13 cellular contexts compared by ENCODE assay signal in genomic region chr19:35327642-35328041, GRCh38. TPM values are rescaled to one million over a fixed set of nuclear protein-coding genes. Genes with fewer than 3 reads are reported as not detected.
DNase-seq lines count a peak whose midpoint lies in the region; ATAC-seq, FAIRE-seq and TF ChIP-seq lines count a peak whose summit lies in the region.
"Had no signal": no experiment of that assay in that cellular context is flagged by ENCODE, and none has a peak within 500 bp of the region (broad histone marks: within the 10 kb centered on the region; RNA-seq: fewer than 3 reads in every experiment).

No MANE protein-coding gene starts in this region.

- FAIRE-seq in GM19239 (lab: Jason Lieb, UNC) (peak; percentile 47), HepG2 (lab: Jason Lieb, UNC) (peak; percentile 18)
- FAIRE-seq: endothelial cell of umbilical vein had no signal

- intact Hi-C loops in Calu3 (cut with micrococcal nuclease; ENCODE audit: unreplicated experiment), result no loop called here
- intact Hi-C loops in HepG2 (cut with micrococcal nuclease; ENCODE audit: unreplicated experiment), result no loop called here

- H3K9ac ChIP-seq in HepG2 (ENCODE audit: insufficient read depth, low read depth, low read length), result no peak overlapping the region

- H3K4me1 ChIP-seq in HepG2 (ENCODE audit: insufficient read depth, low read length), result peaks cover 24% of the 10 kb centered on the region
- H3K4me1 ChIP-seq: vagina had no signal

- H3K4me2 ChIP-seq in HepG2 (ENCODE audit: low read depth, low read length), result no peak overlapping the region

- no peaks in the 10 kb centered on the region for H4K20me1 ChIP-seq in HepG2 (ENCODE audit: insufficient read depth, low read length)

- no peak overlapping the region for H2AFZ ChIP-seq in HepG2 (ENCODE audit: low read length)

- H3K27me3 Mint-ChIP-seq in Calu3 (ENCODE audit: unreplicated experiment), result no peaks in the 10 kb centered on the region

- no peaks in the 10 kb centered on the region for H3K36me3 Mint-ChIP-seq in Calu3 (ENCODE audit: insufficient read depth, unreplicated experiment)

- DNase-seq in Calu3 (no peak), GM19239 (ENCODE audit: insufficient read length, low spot score) (no peak), HepG2 (ENCODE audit: low spot score) (peak; percentile 31), H4 (ENCODE audit: low spot score) (no peak), G401 (ENCODE audit: low spot score) (no peak), NCI-H1105 treated with DMSO at 0.1 percent for 48 hours (lab: John Stamatoyannopoulos, UW) (no peak)
- DNase-seq: activated T-cell treated with anti-CD3 and anti-CD28 coated beads for 4 hours, DMS79 treated with DMSO at 0.1 percent for 48 hours, T1000 had no signal

- peak; percentile 38; the same call in 1 of the 2 replicates for TF ChIP-seq RAD21 in HepG2 (CRISPR knock-in tag; IDR thresholded peaks at IDR 0.05)

- no peaks in the 10 kb centered on the region for H3K36me3 ChIP-seq in HepG2 (replicated peaks in 1 of 2; ENCODE audit: control insufficient read depth in 1 of 2, insufficient read depth in 2 of 2, low read length in 2 of 2)
- H3K36me3 ChIP-seq: vagina had no signal

- no peak overlapping the region for H3K4me3 ChIP-seq in HepG2 (replicated peaks in 1 of 3; ENCODE audit: insufficient read depth in 1 of 3, low read depth in 2 of 3, low read length in 3 of 3)
- H3K4me3 ChIP-seq: vagina had no signal

- no peaks in the 10 kb centered on the region for H3K27me3 ChIP-seq in HepG2 (ENCODE audit: control insufficient read depth in 1 of 2, insufficient read depth in 2 of 2, low read length in 2 of 2)
- H3K27me3 ChIP-seq: vagina had no signal

- H3K27ac Mint-ChIP-seq in Calu3 (ENCODE audit: unreplicated experiment), result no peak overlapping the region

- POLR2A ChIA-PET in HepG2 (lab: Yijun Ruan, JAX), result no interaction called here

- H3K79me2 ChIP-seq in HepG2 (ENCODE audit: insufficient read depth, low read length), result no peaks in the 10 kb centered on the region

- no peaks in the 10 kb centered on the region for H3K9me3 ChIP-seq in HepG2 (ENCODE audit: low read length)
- H3K9me3 ChIP-seq: vagina had no signal

- ATAC-seq in SK-N-SH treated with all-trans-retinoic acid at 6 μM for 48 hours, result peak; percentile 64; the same call in 2 of the 3 replicates
- ATAC-seq in HepG2, result peak; percentile 74
- ATAC-seq in GM19395 (IDR thresholded peaks at IDR 0.05; ENCODE audit: unreplicated experiment), result no peak

- TF ChIP-seq EP300 in HepG2 (IDR thresholded peaks at IDR 0.05; ENCODE audit: low read depth in 2 of 2, low read length in 2 of 2) (no peak), HepG2 (CRISPR knock-in tag; IDR thresholded peaks at IDR 0.05; ENCODE audit: borderline replicate concordance) (no peak)

- H3K9me3 Mint-ChIP-seq in Calu3 (ENCODE audit: low read depth, unreplicated experiment), result no peaks in the 10 kb centered on the region

- no peak for TF ChIP-seq POLR2A in HepG2 (IDR thresholded peaks at IDR 0.05; ENCODE audit: insufficient read depth in 1 of 2, low read depth in 2 of 2, low read length in 2 of 2)

- WGBS in HepG2 (ENCODE audit: low lambda C conversion rate), result 65% methylated on average over 4 of the region's 4 CpGs

- TF ChIP-seq CTCF in Calu3 (IDR thresholded peaks at IDR 0.05; ENCODE audit: unreplicated experiment) (peak; percentile 41), HepG2 (CRISPR knock-in tag; IDR thresholded peaks at IDR 0.05) (peak; percentile 55)

- H3K4me1 Mint-ChIP-seq in Calu3 (ENCODE audit: low read depth, unreplicated experiment), result peaks cover 11% of the 10 kb centered on the region

- no TSS peak for BruUV-seq in Calu3 (replicated peaks; lab: Mats Ljungman, UMichigan)
- no TSS peak for BruUV-seq in HepG2 (replicated peaks; lab: Mats Ljungman, UMichigan)

- in situ Hi-C loops in HepG2 (cut with HindIII; ENCODE audit: extremely low pct_ligation_motif_present, low pct_unique_long_range_greater_than_20kb), result no loop called here
- in situ Hi-C loops in G401 (cut with HindIII; ENCODE audit: low sequenced_read_pairs), result no loop called here

- CTCF ChIA-PET in Calu3 (lab: Charles Lee), result interaction anchor here (0.6 to 1.1 kb wide), 2 partner anchors 8 to 143 kb away, joined by 3 to 4 read pairs; no protein-coding TSS in a partner anchor
- CTCF ChIA-PET in HepG2 (lab: Yijun Ruan, JAX; ENCODE audit: low intra/inter-chr PET ratio, low total read pairs), result interaction anchor here (1.3 kb wide), 1 partner anchor 59 kb away, joined by 4 read pairs; the partner anchor contains the start of gene USF2

- no peak overlapping the region for H3K27ac ChIP-seq in HepG2 (ENCODE audit: extremely low read length, insufficient read depth, low read length)
- H3K27ac ChIP-seq: vagina had no signal

- no peak overlapping the region for H3K4me3 Mint-ChIP-seq in Calu3 (ENCODE audit: low read depth, unreplicated experiment)

RNA-seq across cellular contexts. Expression of gene CD22, which starts 1.3 kb away (rescaled TPM):
- 5.9 and 7.6 TPM in 2 replicates for total RNA-seq in Calu3 (2022)
- total RNA-seq in HepG2 (2016; rRNA removed; fragmentation: Illumina TruSeq; extraction: Trizol), result 0.49 and 0.71 TPM in 2 replicates
- 0.53 and 1.0 TPM in 2 replicates for total RNA-seq in HepG2 (2016; cell fraction: cytosol; rRNA removed; fragmentation: Illumina TruSeq; extraction: Trizol; ENCODE audit: low read depth)
- total RNA-seq in HepG2 (2016; cell fraction: insoluble cytoplasmic fraction; rRNA removed; fragmentation: Illumina TruSeq; extraction: Trizol), result 0.40 and 0.97 TPM in 2 replicates
- 0.62 and 0.93 TPM in 2 replicates for total RNA-seq in HepG2 (2016; cell fraction: membrane; rRNA removed; fragmentation: Illumina TruSeq; extraction: Trizol)
- total RNA-seq in HepG2 (2016; cell fraction: nucleus; rRNA removed; fragmentation: Illumina TruSeq; extraction: Trizol), result 2.8 and 3.5 TPM in 2 replicates
- 0.98 and 1.7 TPM in 2 replicates for polyA plus RNA-seq in HepG2 (2011; rRNA removed)
- polyA plus RNA-seq in HepG2 (2011; cell fraction: cytosol; rRNA removed), result 0.49 and 0.85 TPM in 2 replicates
- polyA plus RNA-seq in HepG2 (2011; cell fraction: nucleus; rRNA removed), result 1.8 and 2.5 TPM in 2 replicates
- 0.66 and 0.72 TPM in 2 replicates for polyA plus RNA-seq in HepG2 (2012)
- polyA plus RNA-seq in HepG2 (2016; cell fraction: cytosol; fragmentation: Illumina TruSeq; extraction: Trizol; ENCODE audit: low read depth), result 0.19 and 0.31 TPM in 2 replicates
- polyA plus RNA-seq in HepG2 (2016; cell fraction: insoluble cytoplasmic fraction; fragmentation: Illumina TruSeq; extraction: Trizol; ENCODE audit: low read depth), result 0.82 and 1.2 TPM in 2 replicates
- polyA plus RNA-seq in HepG2 (2016; cell fraction: membrane; fragmentation: Illumina TruSeq; extraction: Trizol; ENCODE audit: low read depth), result 0.36 and 0.50 TPM in 2 replicates
- polyA plus RNA-seq in HepG2 (2016; cell fraction: nucleus; fragmentation: Illumina TruSeq; extraction: Trizol; ENCODE audit: insufficient read depth, low read depth), result 3.9 and 6.0 TPM in 2 replicates
- 1.6 and 2.4 TPM in 2 replicates for polyA minus RNA-seq in HepG2 (2011; rRNA and poly(A)+ RNA removed; ENCODE audit: low replicate concordance)
- 1.5 TPM in 1 of 2 replicates, not detected in the other for polyA minus RNA-seq in HepG2 (2011; cell fraction: cytosol; rRNA and poly(A)+ RNA removed)
- 0.64 and 0.99 TPM in 2 replicates for polyA minus RNA-seq in HepG2 (2011; cell fraction: nucleus; rRNA and poly(A)+ RNA removed)
- total RNA-seq in H4 (2014; rRNA removed; shearing (Covaris generic)), result 1.9 and 6.1 TPM in 2 replicates
- not detected in 2 replicates for total RNA-seq in G401 (2014; rRNA removed; shearing (Covaris generic))
- total RNA-seq: endothelial cell of umbilical vein had no signal
- polyA plus RNA-seq: endothelial cell of umbilical vein had no signal

RNA-seq across cellular contexts. Expression of gene FFAR1, which starts 20.1 kb away (rescaled TPM):
- not detected in 2 replicates for total RNA-seq in Calu3 (2022)
- not detected in 2 replicates for total RNA-seq in HepG2 (2016; rRNA removed; fragmentation: Illumina TruSeq; extraction: Trizol)
- 0.09 TPM in 1 of 2 replicates, not detected in the other for total RNA-seq in HepG2 (2016; cell fraction: cytosol; rRNA removed; fragmentation: Illumina TruSeq; extraction: Trizol; ENCODE audit: low read depth)
- total RNA-seq in HepG2 (2016; cell fraction: insoluble cytoplasmic fraction; rRNA removed; fragmentation: Illumina TruSeq; extraction: Trizol), result not detected in 2 replicates
- total RNA-seq in HepG2 (2016; cell fraction: membrane; rRNA removed; fragmentation: Illumina TruSeq; extraction: Trizol), result not detected in 2 replicates
- not detected in 2 replicates for total RNA-seq in HepG2 (2016; cell fraction: nucleus; rRNA removed; fragmentation: Illumina TruSeq; extraction: Trizol)
- not detected in 2 replicates for polyA plus RNA-seq in HepG2 (2011; rRNA removed)
- not detected in 2 replicates for polyA plus RNA-seq in HepG2 (2011; cell fraction: cytosol; rRNA removed)
- not detected in 2 replicates for polyA plus RNA-seq in HepG2 (2011; cell fraction: nucleus; rRNA removed)
- polyA plus RNA-seq in HepG2 (2012), result not detected in 2 replicates
- polyA plus RNA-seq in HepG2 (2016; cell fraction: cytosol; fragmentation: Illumina TruSeq; extraction: Trizol; ENCODE audit: low read depth), result not detected in 2 replicates
- not detected in 2 replicates for polyA plus RNA-seq in HepG2 (2016; cell fraction: insoluble cytoplasmic fraction; fragmentation: Illumina TruSeq; extraction: Trizol; ENCODE audit: low read depth)
- polyA plus RNA-seq in HepG2 (2016; cell fraction: membrane; fragmentation: Illumina TruSeq; extraction: Trizol; ENCODE audit: low read depth), result not detected in 2 replicates
- not detected in 2 replicates for polyA plus RNA-seq in HepG2 (2016; cell fraction: nucleus; fragmentation: Illumina TruSeq; extraction: Trizol; ENCODE audit: insufficient read depth, low read depth)
- polyA minus RNA-seq in HepG2 (2011; rRNA and poly(A)+ RNA removed; ENCODE audit: low replicate concordance), result not detected in 2 replicates
- polyA minus RNA-seq in HepG2 (2011; cell fraction: cytosol; rRNA and poly(A)+ RNA removed), result not detected in 2 replicates
- not detected in 2 replicates for polyA minus RNA-seq in HepG2 (2011; cell fraction: nucleus; rRNA and poly(A)+ RNA removed)
- not detected in 2 replicates for total RNA-seq in H4 (2014; rRNA removed; shearing (Covaris generic))
- not detected in 2 replicates for total RNA-seq in G401 (2014; rRNA removed; shearing (Covaris generic))
- total RNA-seq: endothelial cell of umbilical vein, vagina had no signal
- polyA plus RNA-seq: endothelial cell of umbilical vein had no signal

RNA-seq across cellular contexts. Expression of gene FFAR3, which starts 30.6 kb away (rescaled TPM):
- total RNA-seq in Calu3 (2022) (not detected in 2 replicates), HepG2 (2016; rRNA removed; fragmentation: Illumina TruSeq; extraction: Trizol) (not detected in 2 replicates)
- not detected in 2 replicates for total RNA-seq in HepG2 (2016; cell fraction: cytosol; rRNA removed; fragmentation: Illumina TruSeq; extraction: Trizol; ENCODE audit: low read depth)
- total RNA-seq in HepG2 (2016; cell fraction: insoluble cytoplasmic fraction; rRNA removed; fragmentation: Illumina TruSeq; extraction: Trizol), result not detected in 2 replicates
- total RNA-seq in HepG2 (2016; cell fraction: membrane; rRNA removed; fragmentation: Illumina TruSeq; extraction: Trizol), result not detected in 2 replicates
- total RNA-seq in HepG2 (2016; cell fraction: nucleus; rRNA removed; fragmentation: Illumina TruSeq; extraction: Trizol), result not detected in 2 replicates
- polyA plus RNA-seq in HepG2 (2011; rRNA removed), result not detected in 2 replicates
- not detected in 2 replicates for polyA plus RNA-seq in HepG2 (2011; cell fraction: cytosol; rRNA removed)
- polyA plus RNA-seq in HepG2 (2011; cell fraction: nucleus; rRNA removed), result not detected in 2 replicates
- polyA plus RNA-seq in HepG2 (2012), result not detected in 2 replicates
- polyA plus RNA-seq in HepG2 (2016; cell fraction: cytosol; fragmentation: Illumina TruSeq; extraction: Trizol; ENCODE audit: low read depth), result not detected in 2 replicates
- polyA plus RNA-seq in HepG2 (2016; cell fraction: insoluble cytoplasmic fraction; fragmentation: Illumina TruSeq; extraction: Trizol; ENCODE audit: low read depth), result not detected in 2 replicates
- polyA plus RNA-seq in HepG2 (2016; cell fraction: membrane; fragmentation: Illumina TruSeq; extraction: Trizol; ENCODE audit: low read depth), result not detected in 2 replicates
- polyA plus RNA-seq in HepG2 (2016; cell fraction: nucleus; fragmentation: Illumina TruSeq; extraction: Trizol; ENCODE audit: insufficient read depth, low read depth), result not detected in 2 replicates
- polyA minus RNA-seq in HepG2 (2011; rRNA and poly(A)+ RNA removed; ENCODE audit: low replicate concordance), result not detected in 2 replicates
- not detected in 2 replicates for polyA minus RNA-seq in HepG2 (2011; cell fraction: cytosol; rRNA and poly(A)+ RNA removed)
- polyA minus RNA-seq in HepG2 (2011; cell fraction: nucleus; rRNA and poly(A)+ RNA removed), result not detected in 2 replicates
- 0.21 TPM in 1 of 2 replicates, not detected in the other for total RNA-seq in H4 (2014; rRNA removed; shearing (Covaris generic))
- not detected in 2 replicates for total RNA-seq in G401 (2014; rRNA removed; shearing (Covaris generic))
- total RNA-seq: endothelial cell of umbilical vein, vagina had no signal
- polyA plus RNA-seq: endothelial cell of umbilical vein had no signal

RNA-seq across cellular contexts. Expression of gene MAG, which starts 35.7 kb away (rescaled TPM):
- total RNA-seq in Calu3 (2022) (not detected in 2 replicates), HepG2 (2016; rRNA removed; fragmentation: Illumina TruSeq; extraction: Trizol) (0.80 and 1.3 TPM in 2 replicates)
- total RNA-seq in HepG2 (2016; cell fraction: cytosol; rRNA removed; fragmentation: Illumina TruSeq; extraction: Trizol; ENCODE audit: low read depth), result 0.26 and 0.71 TPM in 2 replicates
- total RNA-seq in HepG2 (2016; cell fraction: insoluble cytoplasmic fraction; rRNA removed; fragmentation: Illumina TruSeq; extraction: Trizol), result 0.56 and 0.87 TPM in 2 replicates
- total RNA-seq in HepG2 (2016; cell fraction: membrane; rRNA removed; fragmentation: Illumina TruSeq; extraction: Trizol), result 0.59 and 1.5 TPM in 2 replicates
- 1.6 and 2.6 TPM in 2 replicates for total RNA-seq in HepG2 (2016; cell fraction: nucleus; rRNA removed; fragmentation: Illumina TruSeq; extraction: Trizol)
- 0.17 and 0.20 TPM in 2 replicates for polyA plus RNA-seq in HepG2 (2011; rRNA removed)
- polyA plus RNA-seq in HepG2 (2011; cell fraction: cytosol; rRNA removed), result 0.13 and 0.27 TPM in 2 replicates
- 0.40 and 0.93 TPM in 2 replicates for polyA plus RNA-seq in HepG2 (2011; cell fraction: nucleus; rRNA removed)
- polyA plus RNA-seq in HepG2 (2012), result not detected in 2 replicates
- polyA plus RNA-seq in HepG2 (2016; cell fraction: cytosol; fragmentation: Illumina TruSeq; extraction: Trizol; ENCODE audit: low read depth), result 0.70 TPM in 2 replicates
- 0.38 and 1.3 TPM in 2 replicates for polyA plus RNA-seq in HepG2 (2016; cell fraction: insoluble cytoplasmic fraction; fragmentation: Illumina TruSeq; extraction: Trizol; ENCODE audit: low read depth)
- 0.24 and 0.97 TPM in 2 replicates for polyA plus RNA-seq in HepG2 (2016; cell fraction: membrane; fragmentation: Illumina TruSeq; extraction: Trizol; ENCODE audit: low read depth)
- polyA plus RNA-seq in HepG2 (2016; cell fraction: nucleus; fragmentation: Illumina TruSeq; extraction: Trizol; ENCODE audit: insufficient read depth, low read depth), result 0.82 and 1.5 TPM in 2 replicates
- not detected in 2 replicates for polyA minus RNA-seq in HepG2 (2011; rRNA and poly(A)+ RNA removed; ENCODE audit: low replicate concordance)
- not detected in 2 replicates for polyA minus RNA-seq in HepG2 (2011; cell fraction: cytosol; rRNA and poly(A)+ RNA removed)
- 0.64 and 0.75 TPM in 2 replicates for polyA minus RNA-seq in HepG2 (2011; cell fraction: nucleus; rRNA and poly(A)+ RNA removed)
- 0.43 TPM in 1 of 2 replicates, not detected in the other for total RNA-seq in H4 (2014; rRNA removed; shearing (Covaris generic))
- total RNA-seq in G401 (2014; rRNA removed; shearing (Covaris generic)), result not detected in 2 replicates
- total RNA-seq: endothelial cell of umbilical vein, vagina had no signal
- polyA plus RNA-seq: endothelial cell of umbilical vein had no signal

RNA-seq across cellular contexts. Expression of gene GPR42, which starts 43.2 kb away (rescaled TPM):
- total RNA-seq in Calu3 (2022) (not detected in 2 replicates), HepG2 (2016; rRNA removed; fragmentation: Illumina TruSeq; extraction: Trizol) (not detected in 2 replicates)
- total RNA-seq in HepG2 (2016; cell fraction: cytosol; rRNA removed; fragmentation: Illumina TruSeq; extraction: Trizol; ENCODE audit: low read depth), result not detected in 2 replicates
- not detected in 2 replicates for total RNA-seq in HepG2 (2016; cell fraction: insoluble cytoplasmic fraction; rRNA removed; fragmentation: Illumina TruSeq; extraction: Trizol)
- not detected in 2 replicates for total RNA-seq in HepG2 (2016; cell fraction: membrane; rRNA removed; fragmentation: Illumina TruSeq; extraction: Trizol)
- total RNA-seq in HepG2 (2016; cell fraction: nucleus; rRNA removed; fragmentation: Illumina TruSeq; extraction: Trizol), result not detected in 2 replicates
- not detected in 2 replicates for polyA plus RNA-seq in HepG2 (2011; rRNA removed)
- not detected in 2 replicates for polyA plus RNA-seq in HepG2 (2011; cell fraction: cytosol; rRNA removed)
- not detected in 2 replicates for polyA plus RNA-seq in HepG2 (2011; cell fraction: nucleus; rRNA removed)
- polyA plus RNA-seq in HepG2 (2012), result not detected in 2 replicates
- polyA plus RNA-seq in HepG2 (2016; cell fraction: cytosol; fragmentation: Illumina TruSeq; extraction: Trizol; ENCODE audit: low read depth), result not detected in 2 replicates
- polyA plus RNA-seq in HepG2 (2016; cell fraction: insoluble cytoplasmic fraction; fragmentation: Illumina TruSeq; extraction: Trizol; ENCODE audit: low read depth), result not detected in 2 replicates
- polyA plus RNA-seq in HepG2 (2016; cell fraction: membrane; fragmentation: Illumina TruSeq; extraction: Trizol; ENCODE audit: low read depth), result not detected in 2 replicates
- polyA plus RNA-seq in HepG2 (2016; cell fraction: nucleus; fragmentation: Illumina TruSeq; extraction: Trizol; ENCODE audit: insufficient read depth, low read depth), result not detected in 2 replicates
- not detected in 2 replicates for polyA minus RNA-seq in HepG2 (2011; rRNA and poly(A)+ RNA removed; ENCODE audit: low replicate concordance)
- not detected in 2 replicates for polyA minus RNA-seq in HepG2 (2011; cell fraction: cytosol; rRNA and poly(A)+ RNA removed)
- not detected in 2 replicates for polyA minus RNA-seq in HepG2 (2011; cell fraction: nucleus; rRNA and poly(A)+ RNA removed)
- 0.21 TPM in 1 of 2 replicates, not detected in the other for total RNA-seq in H4 (2014; rRNA removed; shearing (Covaris generic))
- total RNA-seq in G401 (2014; rRNA removed; shearing (Covaris generic)), result not detected in 2 replicates
- total RNA-seq: endothelial cell of umbilical vein, vagina had no signal
- polyA plus RNA-seq: endothelial cell of umbilical vein had no signal
